8 cellular contexts compared by ENCODE assay signal in the genomic region with DNA sequence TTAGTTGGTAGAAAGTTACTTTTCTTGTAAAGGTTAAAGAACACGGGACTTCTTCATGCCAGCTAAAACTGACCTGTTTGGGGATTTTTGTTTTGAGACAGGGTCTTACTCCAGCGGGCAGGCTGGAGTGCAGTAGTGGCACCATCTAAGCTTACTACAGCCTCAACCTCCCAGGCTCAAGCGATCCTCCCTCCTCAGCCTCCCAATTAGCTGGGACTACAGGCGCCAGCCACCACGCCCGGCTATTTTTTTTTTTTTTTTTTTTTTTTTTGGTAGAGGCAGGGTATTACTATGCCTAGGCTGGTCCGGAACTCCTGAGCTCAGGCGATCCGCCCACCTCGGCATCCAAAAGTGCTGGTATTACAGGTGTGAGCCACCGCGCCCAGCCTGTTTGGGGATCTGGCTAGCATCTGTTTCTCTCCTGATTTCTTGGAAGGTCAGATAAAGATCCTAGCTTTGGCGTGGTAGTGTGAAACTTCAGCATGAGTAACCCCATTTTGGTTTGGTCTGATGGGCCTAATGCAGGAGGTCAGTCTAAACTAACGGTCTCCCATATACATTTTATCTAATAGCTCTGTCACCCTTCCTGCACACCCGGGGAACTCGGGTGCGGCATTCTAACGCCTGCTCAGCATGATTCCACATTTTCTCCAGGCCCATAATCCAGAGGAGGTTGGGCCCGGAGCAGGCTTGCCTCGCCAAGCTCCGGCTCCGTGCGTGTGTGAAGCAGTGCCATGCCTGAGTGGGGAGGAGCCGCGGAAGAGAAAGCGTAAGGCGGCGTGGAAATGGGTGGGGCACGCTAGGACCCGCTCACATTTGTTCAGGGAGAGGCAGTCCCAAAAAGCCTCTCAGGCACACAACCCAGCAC. TPM values are rescaled to one million over a fixed set of nuclear protein-coding genes. Genes with fewer than 3 reads are reported as not detected.
DNase-seq lines count a peak whose midpoint lies in the region; ATAC-seq lines count a peak whose summit lies in the region.

No MANE protein-coding gene starts in this region.

- 41% methylated on average over 27 of the region's 30 CpGs for WGBS in mesenchymal stem cell

- peak overlapping the region; percentile 100 for H4K91ac ChIP-seq in mesenchymal stem cell (ENCODE audit: low read length)

- H3K4me1 ChIP-seq in mesenchymal stem cell (ENCODE audit: control insufficient read depth, insufficient read depth, low read depth, low read length), result peaks cover 12% of the 10 kb centered on the region

- peak overlapping the region; percentile 97 to 98 for H3K4me3 ChIP-seq in mesenchymal stem cell (ENCODE audit: insufficient read depth in 1 of 2, low read depth in 1 of 2, low read length in 2 of 2)

- peak overlapping the region; percentile 100 for H4K8ac ChIP-seq in mesenchymal stem cell (ENCODE audit: low read length)

- peak overlapping the region; percentile 99 to 100 for H3K4ac ChIP-seq in mesenchymal stem cell (ENCODE audit: low read depth in 1 of 2, low read length in 2 of 2)

- peak overlapping the region in 1 of 2 experiments; percentile 71 for H3K23ac ChIP-seq in mesenchymal stem cell (ENCODE audit: low read length in 2 of 2)

- H3K79me1 ChIP-seq in mesenchymal stem cell (replicated peaks; ENCODE audit: low read length, poor library complexity, severe bottlenecking), result no peaks in the 10 kb centered on the region

- DNase-seq in NK-92 treated with Interleukin-12 subunit alpha and Interleukin-12 subunit beta, amount 100 ng/mL, for 24 hours (lab: John Stamatoyannopoulos, UW), result peak; percentile 58
- DNase-seq in NK-92 (lab: John Stamatoyannopoulos, UW; ENCODE audit: unreplicated experiment) (no peak), NCI-H2196 (lab: John Stamatoyannopoulos, UW; ENCODE audit: unreplicated experiment) (peak; percentile 66), mesenchymal stem cell (peak; percentile 81)
- DNase-seq in activated CD4-positive, alpha-beta T cell treated with anti-CD3 and anti-CD28 coated beads, Interleukin-2, amount 50 U/mL, for 48 hours, result peak; percentile 75 to 81
- DNase-seq in effector CD4-positive, alpha-beta T cell, result peak; percentile 67
- peak; percentile 37 for DNase-seq in stimulated activated CD8-positive, alpha-beta memory T cell treated with anti-CD3 and anti-CD28 coated beads, Interleukin-15, amount 100 ng/mL, for 24 hours (ENCODE audit: low read depth)

- peak; percentile 64 for ATAC-seq in HG02852 (IDR thresholded peaks at IDR 0.05; ENCODE audit: unreplicated experiment)

- peak overlapping the region; percentile 98 for H3K27ac ChIP-seq in mesenchymal stem cell (ENCODE audit: low read length, poor library complexity, severe bottlenecking)

- peak overlapping the region; percentile 64 to 77 for H2BK12ac ChIP-seq in mesenchymal stem cell (ENCODE audit: low read length in 2 of 2)

- peak overlapping the region; percentile 100 for H3K9ac ChIP-seq in mesenchymal stem cell (ENCODE audit: low read length)

- H2AFZ ChIP-seq in mesenchymal stem cell (ENCODE audit: low read depth, low read length), result peak overlapping the region; percentile 85

- peak overlapping the region; percentile 43 to 99 for H3K14ac ChIP-seq in mesenchymal stem cell (ENCODE audit: low read length in 2 of 2)

- H3K36me3 ChIP-seq in mesenchymal stem cell (ENCODE audit: control insufficient read depth in 1 of 2, insufficient read depth in 2 of 2, low read depth in 1 of 2, low read length in 2 of 2), result peaks cover 7 to 28% of the 10 kb centered on the region in 2 experiments

- H2BK15ac ChIP-seq in mesenchymal stem cell (ENCODE audit: low read depth, poor library complexity, severe bottlenecking), result peak overlapping the region; percentile 80

- H2BK5ac ChIP-seq in mesenchymal stem cell (ENCODE audit: low read depth, low read length, poor library complexity, severe bottlenecking), result peak overlapping the region; percentile 89

- H3K18ac ChIP-seq in mesenchymal stem cell (ENCODE audit: low read depth in 1 of 2, low read length in 2 of 2), result peak overlapping the region; percentile 99 to 100

- H3K27me3 ChIP-seq in mesenchymal stem cell (ENCODE audit: control insufficient read depth in 1 of 2, insufficient read depth in 1 of 2, low read length in 2 of 2), result no peaks in the 10 kb centered on the region

- peak overlapping the region; percentile 95 for H3K4me2 ChIP-seq in mesenchymal stem cell (ENCODE audit: low read length, poor library complexity, severe bottlenecking)

- H2AK5ac ChIP-seq in mesenchymal stem cell (ENCODE audit: low read length, severe bottlenecking), result peak overlapping the region; percentile 94

- H3K9me3 ChIP-seq in mesenchymal stem cell (ENCODE audit: control insufficient read depth, low read length), result no peaks in the 10 kb centered on the region

- peak overlapping the region; percentile 100 for H2BK120ac ChIP-seq in mesenchymal stem cell (ENCODE audit: low read depth, low read length)

RNA-seq across cellular contexts. Expression of gene VDAC2, which starts 1.0 kb away (rescaled TPM):
- polyA plus RNA-seq in mesenchymal stem cell (2013, experiment 1 of 2), result 152 TPM
- 153 TPM for polyA plus RNA-seq in mesenchymal stem cell (2013, experiment 2 of 2)

RNA-seq across cellular contexts. Expression of gene COMTD1, which starts 26.2 kb away (rescaled TPM):
- 11.1 TPM for polyA plus RNA-seq in mesenchymal stem cell (2013, experiment 1 of 2)
- 8.8 TPM for polyA plus RNA-seq in mesenchymal stem cell (2013, experiment 2 of 2)
